ENCODE assay signal across 24 cellular contexts in genomic region chr7:17966706-17967105, GRCh38.
"Had no signal": no experiment of that assay in that cellular context is flagged by ENCODE, and none has a peak within 500 bp of the region (broad histone marks: within the 10 kb centered on the region; RNA-seq: fewer than 3 reads in every experiment).

No MANE protein-coding gene starts in this region.

- H3K4me1 ChIP-seq: colonic mucosa, esophagus muscularis mucosa, esophagus squamous epithelium, gastrocnemius medialis, gastroesophageal sphincter, heart left ventricle, heart right ventricle had no signal

- H3K9me3 ChIP-seq: colonic mucosa, esophagus muscularis mucosa, esophagus squamous epithelium, gastrocnemius medialis, gastroesophageal sphincter, heart right ventricle had no signal

- H3K4me3 Mint-ChIP-seq: dendritic cell treated with granulocyte-macrophage colony-stimulating factor and Interleukin-4, amounts not matched to agents 40 ng/mL and 50 ng/mL, for 4 days; effector memory CD8-positive, alpha-beta T cell; endodermal cell had no signal

- H3K27me3 ChIP-seq: colonic mucosa, dorsolateral prefrontal cortex, esophagus muscularis mucosa, esophagus squamous epithelium, foreskin keratinocyte, gastroesophageal sphincter, heart left ventricle, heart right ventricle had no signal

- H3K4me3 ChIP-seq: colonic mucosa, coronary artery, dorsolateral prefrontal cortex, esophagus muscularis mucosa, esophagus squamous epithelium, gastrocnemius medialis, gastroesophageal sphincter, heart left ventricle, heart right ventricle had no signal

- H3K9me3 Mint-ChIP-seq: dendritic cell treated with granulocyte-macrophage colony-stimulating factor and Interleukin-4, amounts not matched to agents 40 ng/mL and 50 ng/mL, for 4 days; effector memory CD8-positive, alpha-beta T cell had no signal

- ATAC-seq: effector memory CD8-positive, alpha-beta T cell; esophagus mucosa; foreskin keratinocyte; gastrocnemius medialis; gastroesophageal sphincter; heart left ventricle; heart right ventricle had no signal

- H3K36me3 ChIP-seq: colonic mucosa, esophagus muscularis mucosa, esophagus squamous epithelium, gastrocnemius medialis, gastroesophageal sphincter, heart left ventricle, heart right ventricle had no signal

- H3K27ac Mint-ChIP-seq: dendritic cell treated with granulocyte-macrophage colony-stimulating factor and Interleukin-4, amounts not matched to agents 40 ng/mL and 50 ng/mL, for 4 days; effector memory CD8-positive, alpha-beta T cell; endodermal cell had no signal

- DNase-seq: colonic mucosa; cortex of kidney; dermis blood vessel endothelial cell; dorsolateral prefrontal cortex; effector CD4-positive, alpha-beta T cell; effector CD8-positive, alpha-beta T cell; effector memory CD4-positive, alpha-beta T cell; effector memory CD8-positive, alpha-beta T cell; endodermal cell; erythroblast; esophagus squamous epithelium; foreskin fibroblast; foreskin keratinocyte; foreskin melanocyte; gastrocnemius medialis; glutamatergic neuron; head of caudate nucleus; heart left ventricle; heart right ventricle had no signal

- H3K27ac ChIP-seq: colonic mucosa, coronary artery, dorsolateral prefrontal cortex, esophagus muscularis mucosa, esophagus squamous epithelium, foreskin keratinocyte, gastrocnemius medialis, gastroesophageal sphincter, heart left ventricle, heart right ventricle had no signal
